ENCODE assay signal across 25 cellular contexts in the genomic region with DNA sequence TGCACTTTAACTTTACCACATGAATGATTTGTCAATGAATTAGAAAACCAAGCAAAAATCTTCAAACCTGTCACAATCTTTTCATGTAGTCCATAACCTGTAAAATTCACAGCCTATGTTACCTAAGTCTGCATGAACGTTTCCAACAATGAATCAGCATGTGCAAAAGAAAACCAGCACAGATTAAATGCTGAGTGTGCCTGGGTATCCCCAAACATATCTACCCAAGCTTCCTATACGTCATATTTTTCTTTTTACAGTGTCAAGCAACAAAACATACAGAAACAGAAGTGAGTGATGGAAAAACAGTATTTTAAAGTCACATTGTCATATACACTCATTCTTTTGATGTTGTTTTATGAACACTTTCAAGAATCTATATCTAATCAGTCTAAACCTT.
"Had no signal": no experiment of that assay in that cellular context is flagged by ENCODE, and none has a peak within 500 bp of the region (broad histone marks: within the 10 kb centered on the region; RNA-seq: fewer than 3 reads in every experiment).

No MANE protein-coding gene starts in this region.

- FAIRE-seq: bronchial epithelial cell, K562 had no signal

- H3K27me3 Mint-ChIP-seq: activated CD4-positive, alpha-beta memory T cell treated with anti-CD3 and anti-CD28 coated beads for 36 hours; activated CD4-positive, alpha-beta T cell treated with anti-CD3 and anti-CD28 coated beads, Interleukin-2, amount 10 ng/mL, durations not matched to agents 7 days and 5 days; activated naive CD8-positive, alpha-beta T cell treated with anti-CD3 and anti-CD28 coated beads, Interleukin-2, amount 10 ng/mL, durations not matched to agents 7 days and 5 days; T-helper 17 cell had no signal

- H3K4me3 ChIP-seq: body of pancreas, K562 had no signal

- H3K27ac ChIP-seq: body of pancreas, VCaP had no signal

- H3K4me1 ChIP-seq: body of pancreas had no signal

- H3K27ac Mint-ChIP-seq: activated CD4-positive, alpha-beta memory T cell treated with anti-CD3 and anti-CD28 coated beads for 36 hours; activated CD4-positive, alpha-beta T cell treated with anti-CD3 and anti-CD28 coated beads, Interleukin-2, amount 10 ng/mL, durations not matched to agents 7 days and 5 days; activated naive CD4-positive, alpha-beta T cell treated with anti-CD3 and anti-CD28 coated beads for 36 hours; activated naive CD8-positive, alpha-beta T cell treated with anti-CD3 and anti-CD28 coated beads, Interleukin-2, amount 10 ng/mL, durations not matched to agents 7 days and 5 days; T-helper 17 cell had no signal

- DNase-seq: activated CD4-positive, alpha-beta memory T cell treated with anti-CD3 and anti-CD28 coated beads for 36 hours; activated CD4-positive, alpha-beta T cell treated with anti-CD3 and anti-CD28 coated beads, Interleukin-2, amount 10 ng/mL, durations not matched to agents 7 days and 5 days; activated CD4-positive, CD25-positive, alpha-beta regulatory T cell; activated CD8-positive, alpha-beta memory T cell treated with anti-CD3 and anti-CD28 coated beads for 24 hours; activated effector memory CD4-positive, alpha-beta T cell treated with anti-CD3 and anti-CD28 coated beads, Interleukin-2, amount 50 U/mL, for 16 hours; activated naive CD4-positive, alpha-beta T cell treated with anti-CD3 and anti-CD28 coated beads for 36 hours; activated naive CD8-positive, alpha-beta T cell treated with anti-CD3 and anti-CD28 coated beads, Interleukin-2, amount 10 ng/mL, durations not matched to agents 7 days and 5 days; activated T-cell treated with anti-CD3 and anti-CD28 coated beads, Interleukin-2, amount 50 U/mL, for 4 hours; aorta; body of pancreas; central memory CD4-positive, alpha-beta T cell; Karpas-422; NCI-H1105 treated with DMSO at 0.1 percent for 48 hours; NCI-H1436 treated with DMSO at 0.1 percent for 48 hours; NCI-H187; NCI-H2081; NCI-H510A treated with DMSO at 0.1 percent for 48 hours; NCI-H69; NK-92 treated with Interleukin-12 subunit alpha and Interleukin-12 subunit beta, amount 100 ng/mL, for 24 hours; OCI-M1; SHP77 treated with DMSO at 0.1 percent for 48 hours; T-helper 17 cell had no signal

- H3K4me3 Mint-ChIP-seq: activated CD4-positive, alpha-beta memory T cell treated with anti-CD3 and anti-CD28 coated beads for 36 hours; activated CD4-positive, alpha-beta T cell treated with anti-CD3 and anti-CD28 coated beads, Interleukin-2, amount 10 ng/mL, durations not matched to agents 7 days and 5 days; activated naive CD4-positive, alpha-beta T cell treated with anti-CD3 and anti-CD28 coated beads for 36 hours; activated naive CD8-positive, alpha-beta T cell treated with anti-CD3 and anti-CD28 coated beads, Interleukin-2, amount 10 ng/mL, durations not matched to agents 7 days and 5 days; activated T-cell treated with anti-CD3 and anti-CD28 coated beads, Interleukin-2, amount 50 U/mL, for 4 hours; T-helper 17 cell had no signal

- H3K9me3 Mint-ChIP-seq: activated CD4-positive, alpha-beta T cell treated with anti-CD3 and anti-CD28 coated beads, Interleukin-2, amount 10 ng/mL, durations not matched to agents 7 days and 5 days; activated naive CD4-positive, alpha-beta T cell treated with anti-CD3 and anti-CD28 coated beads for 36 hours; activated naive CD8-positive, alpha-beta T cell treated with anti-CD3 and anti-CD28 coated beads, Interleukin-2, amount 10 ng/mL, durations not matched to agents 7 days and 5 days had no signal

- H3K4me1 Mint-ChIP-seq: activated CD4-positive, alpha-beta T cell treated with anti-CD3 and anti-CD28 coated beads, Interleukin-2, amount 10 ng/mL, durations not matched to agents 7 days and 5 days; activated naive CD8-positive, alpha-beta T cell treated with anti-CD3 and anti-CD28 coated beads, Interleukin-2, amount 10 ng/mL, durations not matched to agents 7 days and 5 days; T-helper 17 cell had no signal

- H3K36me3 Mint-ChIP-seq: activated CD4-positive, alpha-beta memory T cell treated with anti-CD3 and anti-CD28 coated beads for 36 hours; activated naive CD8-positive, alpha-beta T cell treated with anti-CD3 and anti-CD28 coated beads, Interleukin-2, amount 10 ng/mL, durations not matched to agents 7 days and 5 days had no signal

- ATAC-seq: activated T-cell treated with anti-CD3 and anti-CD28 coated beads, Interleukin-2, amount 50 U/mL, for 4 hours; body of pancreas; K562; T-helper 17 cell had no signal

- H3K27me3 ChIP-seq: body of pancreas had no signal

- H3K9me3 ChIP-seq: body of pancreas had no signal
